In the genomic region with DNA sequence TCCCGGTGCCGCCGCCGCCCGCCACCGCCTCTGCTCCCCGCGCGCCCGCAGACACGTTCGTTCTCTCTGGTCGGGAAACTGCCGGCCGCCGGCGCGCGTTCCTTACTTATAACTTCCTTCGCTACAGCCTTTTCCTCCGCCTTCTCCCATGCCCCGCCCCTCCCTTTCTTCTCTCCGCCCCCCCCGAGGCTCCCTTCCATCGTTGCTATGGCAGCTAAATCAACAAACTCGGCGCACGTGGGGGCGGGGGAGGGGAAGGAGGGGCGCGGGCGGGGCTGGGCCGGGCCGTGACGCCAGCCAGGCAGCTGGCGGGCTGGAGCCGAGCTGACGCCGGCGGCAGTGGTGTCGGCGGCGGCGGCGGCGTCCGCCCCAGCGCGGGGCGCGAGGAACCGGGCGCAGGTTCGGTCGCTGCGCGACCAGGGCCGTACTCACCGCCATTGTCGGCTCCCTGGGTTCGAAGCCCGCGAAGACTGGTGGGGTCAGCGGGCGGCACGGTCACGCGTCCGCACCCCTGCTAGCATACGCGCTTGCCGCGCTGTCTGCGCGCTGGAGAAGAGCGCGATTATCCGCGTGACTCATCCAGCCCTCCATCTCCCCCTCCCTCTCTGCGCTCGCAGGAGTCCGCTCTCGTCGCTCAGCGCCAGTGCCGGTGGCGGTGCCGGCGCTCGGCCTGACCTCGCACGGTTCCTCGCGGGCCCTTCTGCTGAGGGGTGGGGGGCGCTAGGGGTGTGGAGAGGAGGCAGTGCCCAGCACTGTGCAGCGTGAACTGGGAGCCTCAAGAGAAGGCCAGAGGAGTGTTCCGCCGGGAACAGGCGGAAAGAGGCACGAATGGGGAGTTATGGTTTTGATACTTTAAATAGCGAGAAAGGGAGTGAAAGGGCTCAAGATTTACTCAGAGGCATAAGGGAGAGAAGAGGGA, we compare ENCODE assay signal across 1 cellular context.
TF ChIP-seq lines count a peak whose summit lies in the region.

A gene (minus strand): TSS at position 83 of the 919 bp plus-strand sequence. CDS start 597 bp downstream, outside the sequence.

TF ChIP-seq in WTC11, 78 proteins besides CTCF, POLR2A, EP300 and RAD21 (continued from another document):
- TF ChIP-seq, protein P1, sequence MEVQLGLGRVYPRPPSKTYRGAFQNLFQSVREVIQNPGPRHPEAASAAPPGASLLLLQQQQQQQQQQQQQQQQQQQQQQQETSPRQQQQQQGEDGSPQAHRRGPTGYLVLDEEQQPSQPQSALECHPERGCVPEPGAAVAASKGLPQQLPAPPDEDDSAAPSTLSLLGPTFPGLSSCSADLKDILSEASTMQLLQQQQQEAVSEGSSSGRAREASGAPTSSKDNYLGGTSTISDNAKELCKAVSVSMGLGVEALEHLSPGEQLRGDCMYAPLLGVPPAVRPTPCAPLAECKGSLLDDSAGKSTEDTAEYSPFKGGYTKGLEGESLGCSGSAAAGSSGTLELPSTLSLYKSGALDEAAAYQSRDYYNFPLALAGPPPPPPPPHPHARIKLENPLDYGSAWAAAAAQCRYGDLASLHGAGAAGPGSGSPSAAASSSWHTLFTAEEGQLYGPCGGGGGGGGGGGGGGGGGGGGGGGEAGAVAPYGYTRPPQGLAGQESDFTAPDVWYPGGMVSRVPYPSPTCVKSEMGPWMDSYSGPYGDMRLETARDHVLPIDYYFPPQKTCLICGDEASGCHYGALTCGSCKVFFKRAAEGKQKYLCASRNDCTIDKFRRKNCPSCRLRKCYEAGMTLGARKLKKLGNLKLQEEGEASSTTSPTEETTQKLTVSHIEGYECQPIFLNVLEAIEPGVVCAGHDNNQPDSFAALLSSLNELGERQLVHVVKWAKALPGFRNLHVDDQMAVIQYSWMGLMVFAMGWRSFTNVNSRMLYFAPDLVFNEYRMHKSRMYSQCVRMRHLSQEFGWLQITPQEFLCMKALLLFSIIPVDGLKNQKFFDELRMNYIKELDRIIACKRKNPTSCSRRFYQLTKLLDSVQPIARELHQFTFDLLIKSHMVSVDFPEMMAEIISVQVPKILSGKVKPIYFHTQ (CRISPR knock-in tag; IDR thresholded peaks at IDR 0.05): no peak
- TF ChIP-seq IRF2 (CRISPR knock-in tag; IDR thresholded peaks at IDR 0.05; ENCODE audit: borderline replicate concordance, low read depth) (no peak), NFYB (CRISPR knock-in tag; conservative IDR thresholded peaks at IDR 0.05; ENCODE audit: low read depth) (0 out of 2 replicates have a peak, but pooled peaks have one; percentile 29), SMAD4 (CRISPR knock-in tag; IDR thresholded peaks at IDR 0.05) (no peak), ETV6 (CRISPR knock-in tag; IDR thresholded peaks at IDR 0.05) (peak; percentile 73; the same call in 1 of the 2 replicates), ZNF219 (CRISPR knock-in tag; IDR thresholded peaks at IDR 0.05; ENCODE audit: borderline replicate concordance) (peak; percentile 74; the same call in 1 of the 2 replicates), ZNF232 (CRISPR knock-in tag; IDR thresholded peaks at IDR 0.05) (peak; percentile 51; the same call in 1 of the 2 replicates), ESRRA (CRISPR knock-in tag; IDR thresholded peaks at IDR 0.05; ENCODE audit: borderline replicate concordance) (peak; percentile 52; the same call in 1 of the 2 replicates), MYBL2 (CRISPR knock-in tag; IDR thresholded peaks at IDR 0.05) (peak; percentile 75; the same call in 1 of the 2 replicates), TP53 (CRISPR knock-in tag; IDR thresholded peaks at IDR 0.05) (peak; percentile 54; the same call in 1 of the 2 replicates), TEAD1 (CRISPR knock-in tag; IDR thresholded peaks at IDR 0.05) (peak; percentile 83; the same call in 1 of the 2 replicates), FOXP1 (CRISPR knock-in tag; IDR thresholded peaks at IDR 0.05; ENCODE audit: borderline replicate concordance) (peak; percentile 82; the same call in 1 of the 2 replicates), ZNF317 (CRISPR knock-in tag; IDR thresholded peaks at IDR 0.05; ENCODE audit: borderline replicate concordance, low read depth) (no peak)
- TF ChIP-seq, protein P2, sequence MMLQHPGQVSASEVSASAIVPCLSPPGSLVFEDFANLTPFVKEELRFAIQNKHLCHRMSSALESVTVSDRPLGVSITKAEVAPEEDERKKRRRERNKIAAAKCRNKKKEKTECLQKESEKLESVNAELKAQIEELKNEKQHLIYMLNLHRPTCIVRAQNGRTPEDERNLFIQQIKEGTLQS (CRISPR knock-in tag; conservative IDR thresholded peaks at IDR 0.05): 0 out of 2 replicates have a peak, but pooled peaks have one; percentile 60
- TF ChIP-seq, protein P3, sequence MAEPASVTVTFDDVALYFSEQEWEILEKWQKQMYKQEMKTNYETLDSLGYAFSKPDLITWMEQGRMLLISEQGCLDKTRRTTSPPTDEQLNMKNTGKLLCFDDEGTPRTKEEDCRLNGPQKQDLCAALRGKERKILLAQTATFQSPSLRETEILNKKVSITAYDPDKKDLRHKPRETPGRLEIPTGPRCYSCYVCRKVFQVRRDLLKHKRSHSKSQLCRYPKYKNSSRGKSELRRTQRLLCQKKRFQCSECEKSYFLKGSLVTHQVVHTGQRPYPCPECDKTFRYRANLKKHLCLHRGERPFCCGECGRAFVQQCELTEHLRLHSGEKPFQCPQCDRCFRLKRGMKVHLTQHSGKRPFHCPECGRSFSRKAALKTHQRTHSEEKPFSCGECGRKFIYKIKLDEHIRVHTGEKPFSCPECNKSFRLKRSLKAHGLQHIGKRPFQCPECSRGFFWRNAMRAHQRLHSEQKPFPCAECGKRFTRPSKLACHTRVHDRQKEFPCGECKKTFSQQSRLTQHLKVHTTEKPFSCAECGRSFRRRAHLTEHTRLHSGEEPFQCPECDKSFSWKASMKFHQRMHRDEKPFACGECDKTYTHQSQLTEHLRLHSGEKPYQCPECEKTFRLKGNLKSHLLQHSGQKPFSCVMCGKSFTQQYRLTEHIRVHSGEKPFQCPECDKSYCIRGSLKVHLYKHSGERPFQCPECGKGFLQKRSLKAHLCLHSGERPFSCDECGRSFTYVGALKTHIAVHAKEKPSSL (CRISPR knock-in tag; conservative IDR thresholded peaks at IDR 0.05): no peak
- TF ChIP-seq, protein P4, sequence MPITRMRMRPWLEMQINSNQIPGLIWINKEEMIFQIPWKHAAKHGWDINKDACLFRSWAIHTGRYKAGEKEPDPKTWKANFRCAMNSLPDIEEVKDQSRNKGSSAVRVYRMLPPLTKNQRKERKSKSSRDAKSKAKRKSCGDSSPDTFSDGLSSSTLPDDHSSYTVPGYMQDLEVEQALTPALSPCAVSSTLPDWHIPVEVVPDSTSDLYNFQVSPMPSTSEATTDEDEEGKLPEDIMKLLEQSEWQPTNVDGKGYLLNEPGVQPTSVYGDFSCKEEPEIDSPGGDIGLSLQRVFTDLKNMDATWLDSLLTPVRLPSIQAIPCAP (CRISPR knock-in tag; IDR thresholded peaks at IDR 0.05): peak; percentile 56; the same call in 1 of the 2 replicates
- TF ChIP-seq, protein P5, sequence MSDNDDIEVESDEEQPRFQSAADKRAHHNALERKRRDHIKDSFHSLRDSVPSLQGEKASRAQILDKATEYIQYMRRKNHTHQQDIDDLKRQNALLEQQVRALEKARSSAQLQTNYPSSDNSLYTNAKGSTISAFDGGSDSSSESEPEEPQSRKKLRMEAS (CRISPR knock-in tag; IDR thresholded peaks at IDR 0.05): peak; percentile 93
- TF ChIP-seq, protein P6, sequence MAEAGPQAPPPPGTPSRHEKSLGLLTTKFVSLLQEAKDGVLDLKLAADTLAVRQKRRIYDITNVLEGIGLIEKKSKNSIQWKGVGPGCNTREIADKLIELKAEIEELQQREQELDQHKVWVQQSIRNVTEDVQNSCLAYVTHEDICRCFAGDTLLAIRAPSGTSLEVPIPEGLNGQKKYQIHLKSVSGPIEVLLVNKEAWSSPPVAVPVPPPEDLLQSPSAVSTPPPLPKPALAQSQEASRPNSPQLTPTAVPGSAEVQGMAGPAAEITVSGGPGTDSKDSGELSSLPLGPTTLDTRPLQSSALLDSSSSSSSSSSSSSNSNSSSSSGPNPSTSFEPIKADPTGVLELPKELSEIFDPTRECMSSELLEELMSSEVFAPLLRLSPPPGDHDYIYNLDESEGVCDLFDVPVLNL (CRISPR knock-in tag; IDR thresholded peaks at IDR 0.05; ENCODE audit: borderline replicate concordance, low read depth): 0 out of 2 replicates have a peak, but pooled peaks have one; percentile 28
- TF ChIP-seq, protein P7, sequence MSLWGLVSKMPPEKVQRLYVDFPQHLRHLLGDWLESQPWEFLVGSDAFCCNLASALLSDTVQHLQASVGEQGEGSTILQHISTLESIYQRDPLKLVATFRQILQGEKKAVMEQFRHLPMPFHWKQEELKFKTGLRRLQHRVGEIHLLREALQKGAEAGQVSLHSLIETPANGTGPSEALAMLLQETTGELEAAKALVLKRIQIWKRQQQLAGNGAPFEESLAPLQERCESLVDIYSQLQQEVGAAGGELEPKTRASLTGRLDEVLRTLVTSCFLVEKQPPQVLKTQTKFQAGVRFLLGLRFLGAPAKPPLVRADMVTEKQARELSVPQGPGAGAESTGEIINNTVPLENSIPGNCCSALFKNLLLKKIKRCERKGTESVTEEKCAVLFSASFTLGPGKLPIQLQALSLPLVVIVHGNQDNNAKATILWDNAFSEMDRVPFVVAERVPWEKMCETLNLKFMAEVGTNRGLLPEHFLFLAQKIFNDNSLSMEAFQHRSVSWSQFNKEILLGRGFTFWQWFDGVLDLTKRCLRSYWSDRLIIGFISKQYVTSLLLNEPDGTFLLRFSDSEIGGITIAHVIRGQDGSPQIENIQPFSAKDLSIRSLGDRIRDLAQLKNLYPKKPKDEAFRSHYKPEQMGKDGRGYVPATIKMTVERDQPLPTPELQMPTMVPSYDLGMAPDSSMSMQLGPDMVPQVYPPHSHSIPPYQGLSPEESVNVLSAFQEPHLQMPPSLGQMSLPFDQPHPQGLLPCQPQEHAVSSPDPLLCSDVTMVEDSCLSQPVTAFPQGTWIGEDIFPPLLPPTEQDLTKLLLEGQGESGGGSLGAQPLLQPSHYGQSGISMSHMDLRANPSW (CRISPR knock-in tag; conservative IDR thresholded peaks at IDR 0.05; ENCODE audit: low read depth): 0 out of 2 replicates have a peak, but pooled peaks have one; percentile 34
- TF ChIP-seq, protein P8, sequence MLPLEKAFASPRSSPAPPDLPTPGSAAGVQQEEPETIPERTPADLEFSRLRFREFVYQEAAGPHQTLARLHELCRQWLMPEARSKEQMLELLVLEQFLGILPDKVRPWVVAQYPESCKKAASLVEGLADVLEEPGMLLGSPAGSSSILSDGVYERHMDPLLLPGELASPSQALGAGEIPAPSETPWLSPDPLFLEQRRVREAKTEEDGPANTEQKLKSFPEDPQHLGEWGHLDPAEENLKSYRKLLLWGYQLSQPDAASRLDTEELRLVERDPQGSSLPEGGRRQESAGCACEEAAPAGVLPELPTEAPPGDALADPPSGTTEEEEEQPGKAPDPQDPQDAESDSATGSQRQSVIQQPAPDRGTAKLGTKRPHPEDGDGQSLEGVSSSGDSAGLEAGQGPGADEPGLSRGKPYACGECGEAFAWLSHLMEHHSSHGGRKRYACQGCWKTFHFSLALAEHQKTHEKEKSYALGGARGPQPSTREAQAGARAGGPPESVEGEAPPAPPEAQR (CRISPR knock-in tag; IDR thresholded peaks at IDR 0.05): no peak
